8 cellular contexts compared by ENCODE assay signal in genomic region chr4:85778809-85779124, GRCh38.
DNase-seq lines count a peak whose midpoint lies in the region; ATAC-seq and TF ChIP-seq lines count a peak whose summit lies in the region.

No MANE protein-coding gene starts in this region.

- no peak for TF ChIP-seq CTCF in GM12865 (IDR thresholded peaks at IDR 0.05; ENCODE audit: insufficient read depth, low read depth, low read length, missing control alignments)
- TF ChIP-seq CTCF in SK-N-SH (IDR thresholded peaks at IDR 0.05) = no peak

- H3F3A ChIP-seq in SK-N-SH (replicated peaks; ENCODE audit: insufficient read depth) = peaks cover 11% of the 10 kb centered on the region

- H3K4me3 Mint-ChIP-seq in activated CD4-positive, alpha-beta T cell treated with anti-CD3 and anti-CD28 coated beads, Interleukin-2, amount 10 ng/mL, durations not matched to agents 24 days and 14 days = no peak overlapping the region

- peak overlapping the region; percentile 81 for H2AFZ ChIP-seq in SK-N-SH (ENCODE audit: low read depth)

- no peaks in the 10 kb centered on the region for H4K20me1 ChIP-seq in SK-N-SH (ENCODE audit: insufficient read depth)

- 70% methylated on average over 3 of the region's 3 CpGs for WGBS in SK-N-SH (ENCODE audit: low lambda C conversion rate)

- TF ChIP-seq RAD21 in SK-N-SH (IDR thresholded peaks at IDR 0.05; ENCODE audit: low read length) = no peak

- H3K9me3 Mint-ChIP-seq in activated CD4-positive, alpha-beta T cell treated with anti-CD3 and anti-CD28 coated beads, Interleukin-2, amount 10 ng/mL, durations not matched to agents 24 days and 14 days = no peaks in the 10 kb centered on the region

- peaks cover 10% of the 10 kb centered on the region for H3K79me2 ChIP-seq in SK-N-SH (ENCODE audit: insufficient read depth)

- no peaks in the 10 kb centered on the region for H3K27me3 ChIP-seq in SK-N-SH (ENCODE audit: insufficient read depth)

- H3K27ac ChIP-seq in SK-N-SH (ENCODE audit: low read depth in 2 of 2, low read length in 1 of 2) = peak overlapping the region in 1 of 2 experiments; percentile 77; a peak in 3 of 4 replicates

- no peak for TF ChIP-seq EP300 in SK-N-SH (IDR thresholded peaks at IDR 0.05; ENCODE audit: borderline replicate concordance in 1 of 2, low read depth in 1 of 2, low read length in 1 of 2)

- peak overlapping the region; percentile 73 for H3K9ac ChIP-seq in SK-N-SH

- DNase-seq in GM12865 (ENCODE audit: low read depth) (peak; percentile 66), SK-N-SH (no peak), lung microvascular endothelial cell (ENCODE audit: low read depth in 2 of 2) (peak; percentile 68 to 70), NCI-H748 treated with DMSO at 0.1 percent for 48 hours (lab: John Stamatoyannopoulos, UW) (no peak), NCI-H128 (lab: John Stamatoyannopoulos, UW; ENCODE audit: unreplicated experiment) (no peak), AML-193 (lab: John Stamatoyannopoulos, UW) (no peak)
- DNase-seq in activated CD4-positive, alpha-beta T cell treated with anti-CD3 and anti-CD28 coated beads, Interleukin-2, amount 10 ng/mL, durations not matched to agents 24 days and 14 days = no peak

- H3K27me3 Mint-ChIP-seq in activated CD4-positive, alpha-beta T cell treated with anti-CD3 and anti-CD28 coated beads, Interleukin-2, amount 10 ng/mL, durations not matched to agents 24 days and 14 days = no peaks in the 10 kb centered on the region

- H3K27ac Mint-ChIP-seq in activated CD4-positive, alpha-beta T cell treated with anti-CD3 and anti-CD28 coated beads, Interleukin-2, amount 10 ng/mL, durations not matched to agents 24 days and 14 days = no peak overlapping the region

- H3K36me3 ChIP-seq in SK-N-SH (replicated peaks in 1 of 2; ENCODE audit: control insufficient read depth in 1 of 2, insufficient read depth in 2 of 2, low read length in 1 of 2) = peaks cover 0 to 4% of the 10 kb centered on the region in 2 experiments

- peak overlapping the region; percentile 58; the same call in 1 of the 2 replicates for H3K4me2 ChIP-seq in SK-N-SH

- peak; percentile 72 for ATAC-seq in HG02623 (IDR thresholded peaks at IDR 0.05; ENCODE audit: unreplicated experiment)

- H3K4me1 Mint-ChIP-seq in activated CD4-positive, alpha-beta T cell treated with anti-CD3 and anti-CD28 coated beads, Interleukin-2, amount 10 ng/mL, durations not matched to agents 24 days and 14 days = no peaks in the 10 kb centered on the region

- peaks cover 4 to 13% of the 10 kb centered on the region in 2 experiments; a peak in 3 of 4 replicates for H3K4me1 ChIP-seq in SK-N-SH (ENCODE audit: control insufficient read depth in 1 of 2, insufficient read depth in 2 of 2, low read depth in 1 of 2, low read length in 1 of 2)

- POLR2A ChIA-PET in SK-N-SH (lab: Yijun Ruan, JAX) = no interaction called here

- intact Hi-C loops in activated CD4-positive, alpha-beta T cell treated with anti-CD3 and anti-CD28 coated beads, Interleukin-2, amount 10 ng/mL, durations not matched to agents 24 days and 14 days (cut with micrococcal nuclease) = no loop called here

- H3K4me3 ChIP-seq in GM12865 (ENCODE audit: low read depth, low read length) (peak overlapping the region; percentile 45), SK-N-SH (ENCODE audit: low read depth in 2 of 2, low read length in 1 of 2) (peak overlapping the region; percentile 32 to 49; a peak in 3 of 4 replicates)

- H3K9me2 ChIP-seq in SK-N-SH = no peaks in the 10 kb centered on the region

- CTCF ChIA-PET in SK-N-SH (lab: Yijun Ruan, JAX) = interaction anchor here (0.6 to 2.4 kb wide), 5 partner anchors 14 to 694 kb away, joined by 3 to 29 read pairs (median 3); no protein-coding TSS in a partner anchor

- H3K9me3 ChIP-seq in SK-N-SH = no peaks in the 10 kb centered on the region

- H3K36me3 Mint-ChIP-seq in activated CD4-positive, alpha-beta T cell treated with anti-CD3 and anti-CD28 coated beads, Interleukin-2, amount 10 ng/mL, durations not matched to agents 24 days and 14 days (ENCODE audit: low read depth) = no peaks in the 10 kb centered on the region

TF ChIP-seq in SK-N-SH, 30 proteins besides CTCF, POLR2A, EP300 and RAD21:
- TF ChIP-seq POLR2AphosphoS5 (IDR thresholded peaks at IDR 0.05; ENCODE audit: low read depth, low read length) (no peak), PBX3 (IDR thresholded peaks at IDR 0.05) (no peak), MXI1 (IDR thresholded peaks at IDR 0.05; ENCODE audit: low read depth, low read length) (no peak), EZH2phosphoT487 (IDR thresholded peaks at IDR 0.05; ENCODE audit: borderline replicate concordance, low read depth) (no peak), GATA2 (CRISPR knock-in tag; IDR thresholded peaks at IDR 0.05) (no peak), TEAD4 (IDR thresholded peaks at IDR 0.05; ENCODE audit: borderline replicate concordance, insufficient read depth) (no peak), JUND (IDR thresholded peaks at IDR 0.05) (no peak), USF2 (IDR thresholded peaks at IDR 0.05; ENCODE audit: borderline replicate concordance, low read depth, low read length) (no peak), MEF2A (IDR thresholded peaks at IDR 0.05; ENCODE audit: borderline replicate concordance, low read depth) (no peak), ZBTB33 (IDR thresholded peaks at IDR 0.05; ENCODE audit: borderline replicate concordance, low read depth) (no peak), FOXJ3 (CRISPR knock-in tag; IDR thresholded peaks at IDR 0.05) (no peak), ELF1 (IDR thresholded peaks at IDR 0.05) (no peak), YY1 (IDR thresholded peaks at IDR 0.05; ENCODE audit: low read depth) (no peak), RCOR1 (IDR thresholded peaks at IDR 0.05; ENCODE audit: low read length) (no peak), USF1 (IDR thresholded peaks at IDR 0.05; ENCODE audit: borderline replicate concordance, low read depth) (no peak), IRF3 (IDR thresholded peaks at IDR 0.05; ENCODE audit: low read depth, low read length) (no peak), TAF1 (IDR thresholded peaks at IDR 0.05; ENCODE audit: borderline replicate concordance, low read depth, low read length) (no peak), CHD2 (IDR thresholded peaks at IDR 0.05; ENCODE audit: low read length, partially characterized antibody) (no peak)

Comparison
In these comparisons a context has a peak if more than half of its experiments do, and no peak if none do; other contexts are left out.
1. DNase-seq: peak in GM12865 (single experiment) and lung microvascular endothelial cell (2 of 2); none in SK-N-SH (single experiment), NCI-H748 treated with DMSO at 0.1 percent for 48 hours (single experiment), NCI-H128 (single experiment), AML-193 (0 of 2) and activated CD4-positive, alpha-beta T cell treated with anti-CD3 and anti-CD28 coated beads, Interleukin-2, amount 10 ng/mL, durations not matched to agents 24 days and 14 days (single experiment).